8 cellular contexts compared by ENCODE assay signal in genomic region chr4:171846232-171846631, GRCh38. TPM values are rescaled to one million over a fixed set of nuclear protein-coding genes. Genes with fewer than 3 reads are reported as not detected.
DNase-seq lines count a peak whose midpoint lies in the region; ATAC-seq and TF ChIP-seq lines count a peak whose summit lies in the region.

No MANE protein-coding gene starts in this region.

- H3K27ac ChIP-seq in right cardiac atrium (ENCODE audit: low read length) = no peak overlapping the region

- CTCF ChIA-PET in activated CD8-positive, alpha-beta T cell treated with anti-CD3 and anti-CD28 coated beads for 36 hours (lab: Charles Lee) = no interaction called here

- intact Hi-C loops in activated CD8-positive, alpha-beta T cell treated with anti-CD3 and anti-CD28 coated beads for 36 hours (cut with micrococcal nuclease) = no loop called here
- intact Hi-C loops in right cardiac atrium (cut with DNase I) = loop anchor here in 1 of 4 donors (10.0 kb wide), 1 partner anchor 1161 kb away; no protein-coding TSS in a partner anchor

- DNase-seq in BE2C (peak; percentile 84), NCI-H146 (lab: John Stamatoyannopoulos, UW) (peak; percentile 74), left kidney (ENCODE audit: low read depth, low spot score) (peak; percentile 57), occipital lobe (lab: John Stamatoyannopoulos, UW) (no peak), right cardiac atrium (no peak)
- DNase-seq in activated CD8-positive, alpha-beta T cell treated with anti-CD3 and anti-CD28 coated beads for 36 hours = peak; percentile 20

- no peak overlapping the region for H3K27ac Mint-ChIP-seq in activated CD8-positive, alpha-beta T cell treated with anti-CD3 and anti-CD28 coated beads for 36 hours

- WGBS in right cardiac atrium = 11% methylated on average over 2 of the region's 2 CpGs

- no peak overlapping the region for H3K4me3 Mint-ChIP-seq in activated CD8-positive, alpha-beta T cell treated with anti-CD3 and anti-CD28 coated beads for 36 hours

- POLR2A ChIA-PET in activated CD8-positive, alpha-beta T cell treated with anti-CD3 and anti-CD28 coated beads for 36 hours (lab: Charles Lee) = no interaction called here

- no peaks in the 10 kb centered on the region for H3K4me1 ChIP-seq in BE2C
- H3K4me1 ChIP-seq in right cardiac atrium (ENCODE audit: control insufficient read depth, insufficient read depth, low read length) = no peaks in the 10 kb centered on the region

- peak; percentile 71 for ATAC-seq in GM18499 (IDR thresholded peaks at IDR 0.05; ENCODE audit: insufficient read depth, unreplicated experiment)
- ATAC-seq in HG02870 (IDR thresholded peaks at IDR 0.05; ENCODE audit: unreplicated experiment) = peak; percentile 87
- ATAC-seq in activated CD8-positive, alpha-beta T cell treated with anti-CD3 and anti-CD28 coated beads for 36 hours = no peak
- ATAC-seq in right cardiac atrium = no peak

- no peaks in the 10 kb centered on the region for H3K9me3 ChIP-seq in BE2C
- H3K9me3 ChIP-seq in right cardiac atrium (ENCODE audit: control insufficient read depth, low read length) = no peaks in the 10 kb centered on the region

- H3K27me3 ChIP-seq in BE2C (no peaks in the 10 kb centered on the region), right cardiac atrium (ENCODE audit: control insufficient read depth, insufficient read depth) (no peaks in the 10 kb centered on the region)

- no peaks in the 10 kb centered on the region for H3K4me1 Mint-ChIP-seq in activated CD8-positive, alpha-beta T cell treated with anti-CD3 and anti-CD28 coated beads for 36 hours (ENCODE audit: low read depth)

- H3K36me3 ChIP-seq in BE2C = no peaks in the 10 kb centered on the region

- H3K36me3 Mint-ChIP-seq in activated CD8-positive, alpha-beta T cell treated with anti-CD3 and anti-CD28 coated beads for 36 hours (ENCODE audit: low read depth) = no peaks in the 10 kb centered on the region

- H3K9me3 Mint-ChIP-seq in activated CD8-positive, alpha-beta T cell treated with anti-CD3 and anti-CD28 coated beads for 36 hours = no peaks in the 10 kb centered on the region

- H3K4me3 ChIP-seq in BE2C (ENCODE audit: low read depth, low read length) (no peak overlapping the region), right cardiac atrium (ENCODE audit: low read length) (no peak overlapping the region)

- H3K27me3 Mint-ChIP-seq in activated CD8-positive, alpha-beta T cell treated with anti-CD3 and anti-CD28 coated beads for 36 hours = no peaks in the 10 kb centered on the region

- peak; percentile 95 for TF ChIP-seq CTCF in BE2C (IDR thresholded peaks at IDR 0.05; ENCODE audit: low read depth, low read length)
- TF ChIP-seq CTCF in activated CD8-positive, alpha-beta T cell treated with anti-CD3 and anti-CD28 coated beads for 36 hours (IDR thresholded peaks at IDR 0.05) = no peak

RNA-seq across cellular contexts. Expression of gene GALNTL6, which starts 33.0 kb away (rescaled TPM):
- 2.4 TPM for polyA plus RNA-seq in BE2C (2012; ENCODE audit: insufficient read depth, insufficient read length, low read depth)
- total RNA-seq in activated CD8-positive, alpha-beta T cell treated with anti-CD3 and anti-CD28 coated beads for 36 hours = not detected
- total RNA-seq in occipital lobe = 10.0 TPM
- total RNA-seq in right cardiac atrium = not detected
- not detected for polyA plus RNA-seq in right cardiac atrium

Comparison
In these comparisons a context has a peak if more than half of its experiments do, and no peak if none do; other contexts are left out.
1. DNase-seq: peak in BE2C (single experiment), NCI-H146 (single experiment), activated CD8-positive, alpha-beta T cell treated with anti-CD3 and anti-CD28 coated beads for 36 hours (single experiment) and left kidney (single experiment); none in occipital lobe (single experiment) and right cardiac atrium (0 of 3).
2. ATAC-seq: peak in GM18499 (single experiment) and HG02870 (single experiment); none in activated CD8-positive, alpha-beta T cell treated with anti-CD3 and anti-CD28 coated beads for 36 hours (single experiment) and right cardiac atrium (0 of 2).
3. RNA of gene GALNTL6, which starts 33.0 kb away (total RNA-seq): 10.0 TPM in occipital lobe (single experiment); not detected in right cardiac atrium and not detected in activated CD8-positive, alpha-beta T cell treated with anti-CD3 and anti-CD28 coated beads for 36 hours; every median in the first group is over 10 times any median in the second.